In the genomic region with DNA sequence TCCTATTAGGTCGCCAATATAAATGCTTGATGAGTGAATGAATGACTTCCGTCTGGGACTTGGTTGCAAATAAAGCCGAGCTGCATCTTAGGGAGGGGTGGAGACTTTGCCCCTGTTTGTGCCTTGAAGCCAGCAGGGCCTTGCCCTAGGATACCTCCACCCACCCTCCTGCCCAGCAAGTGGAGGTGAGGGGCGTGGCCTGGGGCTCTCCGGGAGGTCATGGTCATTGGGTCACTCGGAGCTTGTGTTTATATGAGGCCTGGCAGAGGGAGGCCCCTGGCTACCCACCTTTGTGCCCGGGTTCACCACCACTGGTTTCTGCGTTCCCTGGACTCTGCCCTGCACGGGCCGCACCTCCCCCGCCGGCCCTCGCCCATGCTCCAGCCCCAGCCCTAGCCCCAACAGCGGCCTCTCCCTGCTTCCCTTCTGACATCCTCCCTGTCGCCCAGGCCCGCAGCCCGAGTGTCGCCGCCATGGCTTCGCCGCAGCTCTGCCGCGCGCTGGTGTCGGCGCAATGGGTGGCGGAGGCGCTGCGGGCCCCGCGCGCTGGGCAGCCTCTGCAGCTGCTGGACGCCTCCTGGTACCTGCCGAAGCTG, we compare ENCODE assay signal across 1 cellular context.
TF ChIP-seq lines count a peak whose summit lies in the region.

No MANE protein-coding gene starts in this region.

TF ChIP-seq in HepG2, 621 proteins besides CTCF, POLR2A, EP300 and RAD21 (continued from another document and continues in another):
- TF ChIP-seq, protein P1, sequence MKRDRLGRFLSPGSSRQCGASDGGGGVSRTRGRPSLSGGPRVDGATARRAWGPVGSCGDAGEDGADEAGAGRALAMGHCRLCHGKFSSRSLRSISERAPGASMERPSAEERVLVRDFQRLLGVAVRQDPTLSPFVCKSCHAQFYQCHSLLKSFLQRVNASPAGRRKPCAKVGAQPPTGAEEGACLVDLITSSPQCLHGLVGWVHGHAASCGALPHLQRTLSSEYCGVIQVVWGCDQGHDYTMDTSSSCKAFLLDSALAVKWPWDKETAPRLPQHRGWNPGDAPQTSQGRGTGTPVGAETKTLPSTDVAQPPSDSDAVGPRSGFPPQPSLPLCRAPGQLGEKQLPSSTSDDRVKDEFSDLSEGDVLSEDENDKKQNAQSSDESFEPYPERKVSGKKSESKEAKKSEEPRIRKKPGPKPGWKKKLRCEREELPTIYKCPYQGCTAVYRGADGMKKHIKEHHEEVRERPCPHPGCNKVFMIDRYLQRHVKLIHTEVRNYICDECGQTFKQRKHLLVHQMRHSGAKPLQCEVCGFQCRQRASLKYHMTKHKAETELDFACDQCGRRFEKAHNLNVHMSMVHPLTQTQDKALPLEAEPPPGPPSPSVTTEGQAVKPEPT (CRISPR knock-in tag; IDR thresholded peaks at IDR 0.05; ENCODE audit: low read depth), result no peak
- no peak for TF ChIP-seq ZNF333 (CRISPR knock-in tag; IDR thresholded peaks at IDR 0.05; ENCODE audit: borderline replicate concordance)
- no peak for TF ChIP-seq IKZF1 (IDR thresholded peaks at IDR 0.05)
- TF ChIP-seq TCF7 (IDR thresholded peaks at IDR 0.05; ENCODE audit: low read depth), result no peak
- TF ChIP-seq, protein P2, sequence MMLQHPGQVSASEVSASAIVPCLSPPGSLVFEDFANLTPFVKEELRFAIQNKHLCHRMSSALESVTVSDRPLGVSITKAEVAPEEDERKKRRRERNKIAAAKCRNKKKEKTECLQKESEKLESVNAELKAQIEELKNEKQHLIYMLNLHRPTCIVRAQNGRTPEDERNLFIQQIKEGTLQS (CRISPR knock-in tag; IDR thresholded peaks at IDR 0.05), result no peak
- TF ChIP-seq, protein P3, sequence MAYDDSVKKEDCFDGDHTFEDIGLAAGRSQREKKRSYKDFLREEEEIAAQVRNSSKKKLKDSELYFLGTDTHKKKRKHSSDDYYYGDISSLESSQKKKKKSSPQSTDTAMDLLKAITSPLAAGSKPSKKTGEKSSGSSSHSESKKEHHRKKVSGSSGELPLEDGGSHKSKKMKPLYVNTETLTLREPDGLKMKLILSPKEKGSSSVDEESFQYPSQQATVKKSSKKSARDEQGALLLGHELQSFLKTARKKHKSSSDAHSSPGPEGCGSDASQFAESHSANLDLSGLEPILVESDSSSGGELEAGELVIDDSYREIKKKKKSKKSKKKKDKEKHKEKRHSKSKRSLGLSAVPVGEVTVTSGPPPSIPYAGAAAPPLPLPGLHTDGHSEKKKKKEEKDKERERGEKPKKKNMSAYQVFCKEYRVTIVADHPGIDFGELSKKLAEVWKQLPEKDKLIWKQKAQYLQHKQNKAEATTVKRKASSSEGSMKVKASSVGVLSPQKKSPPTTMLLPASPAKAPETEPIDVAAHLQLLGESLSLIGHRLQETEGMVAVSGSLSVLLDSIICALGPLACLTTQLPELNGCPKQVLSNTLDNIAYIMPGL (CRISPR knock-in tag; IDR thresholded peaks at IDR 0.05; ENCODE audit: borderline replicate concordance in 1 of 2, low read depth in 1 of 2), result peak in 1 of 2 experiments; percentile 32; a peak in 1 of 4 replicates
- TF ChIP-seq ZNF652 (CRISPR knock-in tag; IDR thresholded peaks at IDR 0.05; ENCODE audit: borderline replicate concordance, low read depth), result no peak
- TF ChIP-seq, protein P4, sequence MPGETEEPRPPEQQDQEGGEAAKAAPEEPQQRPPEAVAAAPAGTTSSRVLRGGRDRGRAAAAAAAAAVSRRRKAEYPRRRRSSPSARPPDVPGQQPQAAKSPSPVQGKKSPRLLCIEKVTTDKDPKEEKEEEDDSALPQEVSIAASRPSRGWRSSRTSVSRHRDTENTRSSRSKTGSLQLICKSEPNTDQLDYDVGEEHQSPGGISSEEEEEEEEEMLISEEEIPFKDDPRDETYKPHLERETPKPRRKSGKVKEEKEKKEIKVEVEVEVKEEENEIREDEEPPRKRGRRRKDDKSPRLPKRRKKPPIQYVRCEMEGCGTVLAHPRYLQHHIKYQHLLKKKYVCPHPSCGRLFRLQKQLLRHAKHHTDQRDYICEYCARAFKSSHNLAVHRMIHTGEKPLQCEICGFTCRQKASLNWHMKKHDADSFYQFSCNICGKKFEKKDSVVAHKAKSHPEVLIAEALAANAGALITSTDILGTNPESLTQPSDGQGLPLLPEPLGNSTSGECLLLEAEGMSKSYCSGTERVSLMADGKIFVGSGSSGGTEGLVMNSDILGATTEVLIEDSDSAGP (CRISPR knock-in tag; IDR thresholded peaks at IDR 0.05; ENCODE audit: borderline replicate concordance), result peak; percentile 65; the same call in 1 of the 2 replicates
- TF ChIP-seq, protein P5, sequence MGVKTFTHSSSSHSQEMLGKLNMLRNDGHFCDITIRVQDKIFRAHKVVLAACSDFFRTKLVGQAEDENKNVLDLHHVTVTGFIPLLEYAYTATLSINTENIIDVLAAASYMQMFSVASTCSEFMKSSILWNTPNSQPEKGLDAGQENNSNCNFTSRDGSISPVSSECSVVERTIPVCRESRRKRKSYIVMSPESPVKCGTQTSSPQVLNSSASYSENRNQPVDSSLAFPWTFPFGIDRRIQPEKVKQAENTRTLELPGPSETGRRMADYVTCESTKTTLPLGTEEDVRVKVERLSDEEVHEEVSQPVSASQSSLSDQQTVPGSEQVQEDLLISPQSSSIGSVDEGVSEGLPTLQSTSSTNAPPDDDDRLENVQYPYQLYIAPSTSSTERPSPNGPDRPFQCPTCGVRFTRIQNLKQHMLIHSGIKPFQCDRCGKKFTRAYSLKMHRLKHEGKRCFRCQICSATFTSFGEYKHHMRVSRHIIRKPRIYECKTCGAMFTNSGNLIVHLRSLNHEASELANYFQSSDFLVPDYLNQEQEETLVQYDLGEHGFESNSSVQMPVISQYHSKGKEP (CRISPR knock-in tag; IDR thresholded peaks at IDR 0.05), result no peak
- TF ChIP-seq, protein P6, sequence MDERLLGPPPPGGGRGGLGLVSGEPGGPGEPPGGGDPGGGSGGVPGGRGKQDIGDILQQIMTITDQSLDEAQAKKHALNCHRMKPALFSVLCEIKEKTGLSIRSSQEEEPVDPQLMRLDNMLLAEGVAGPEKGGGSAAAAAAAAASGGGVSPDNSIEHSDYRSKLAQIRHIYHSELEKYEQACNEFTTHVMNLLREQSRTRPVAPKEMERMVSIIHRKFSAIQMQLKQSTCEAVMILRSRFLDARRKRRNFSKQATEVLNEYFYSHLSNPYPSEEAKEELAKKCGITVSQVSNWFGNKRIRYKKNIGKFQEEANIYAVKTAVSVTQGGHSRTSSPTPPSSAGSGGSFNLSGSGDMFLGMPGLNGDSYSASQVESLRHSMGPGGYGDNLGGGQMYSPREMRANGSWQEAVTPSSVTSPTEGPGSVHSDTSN (CRISPR knock-in tag; IDR thresholded peaks at IDR 0.05), result no peak
- no peak for TF ChIP-seq ARNT (IDR thresholded peaks at IDR 0.05)
- TF ChIP-seq, protein P7, sequence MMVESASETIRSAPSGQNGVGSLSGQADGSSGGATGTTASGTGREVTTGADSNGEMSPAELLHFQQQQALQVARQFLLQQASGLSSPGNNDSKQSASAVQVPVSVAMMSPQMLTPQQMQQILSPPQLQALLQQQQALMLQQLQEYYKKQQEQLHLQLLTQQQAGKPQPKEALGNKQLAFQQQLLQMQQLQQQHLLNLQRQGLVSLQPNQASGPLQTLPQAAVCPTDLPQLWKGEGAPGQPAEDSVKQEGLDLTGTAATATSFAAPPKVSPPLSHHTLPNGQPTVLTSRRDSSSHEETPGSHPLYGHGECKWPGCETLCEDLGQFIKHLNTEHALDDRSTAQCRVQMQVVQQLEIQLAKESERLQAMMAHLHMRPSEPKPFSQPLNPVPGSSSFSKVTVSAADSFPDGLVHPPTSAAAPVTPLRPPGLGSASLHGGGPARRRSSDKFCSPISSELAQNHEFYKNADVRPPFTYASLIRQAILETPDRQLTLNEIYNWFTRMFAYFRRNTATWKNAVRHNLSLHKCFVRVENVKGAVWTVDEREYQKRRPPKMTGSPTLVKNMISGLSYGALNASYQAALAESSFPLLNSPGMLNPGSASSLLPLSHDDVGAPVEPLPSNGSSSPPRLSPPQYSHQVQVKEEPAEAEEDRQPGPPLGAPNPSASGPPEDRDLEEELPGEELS (CRISPR knock-in tag; IDR thresholded peaks at IDR 0.05), result peak; percentile 74
- TF ChIP-seq, protein P8, sequence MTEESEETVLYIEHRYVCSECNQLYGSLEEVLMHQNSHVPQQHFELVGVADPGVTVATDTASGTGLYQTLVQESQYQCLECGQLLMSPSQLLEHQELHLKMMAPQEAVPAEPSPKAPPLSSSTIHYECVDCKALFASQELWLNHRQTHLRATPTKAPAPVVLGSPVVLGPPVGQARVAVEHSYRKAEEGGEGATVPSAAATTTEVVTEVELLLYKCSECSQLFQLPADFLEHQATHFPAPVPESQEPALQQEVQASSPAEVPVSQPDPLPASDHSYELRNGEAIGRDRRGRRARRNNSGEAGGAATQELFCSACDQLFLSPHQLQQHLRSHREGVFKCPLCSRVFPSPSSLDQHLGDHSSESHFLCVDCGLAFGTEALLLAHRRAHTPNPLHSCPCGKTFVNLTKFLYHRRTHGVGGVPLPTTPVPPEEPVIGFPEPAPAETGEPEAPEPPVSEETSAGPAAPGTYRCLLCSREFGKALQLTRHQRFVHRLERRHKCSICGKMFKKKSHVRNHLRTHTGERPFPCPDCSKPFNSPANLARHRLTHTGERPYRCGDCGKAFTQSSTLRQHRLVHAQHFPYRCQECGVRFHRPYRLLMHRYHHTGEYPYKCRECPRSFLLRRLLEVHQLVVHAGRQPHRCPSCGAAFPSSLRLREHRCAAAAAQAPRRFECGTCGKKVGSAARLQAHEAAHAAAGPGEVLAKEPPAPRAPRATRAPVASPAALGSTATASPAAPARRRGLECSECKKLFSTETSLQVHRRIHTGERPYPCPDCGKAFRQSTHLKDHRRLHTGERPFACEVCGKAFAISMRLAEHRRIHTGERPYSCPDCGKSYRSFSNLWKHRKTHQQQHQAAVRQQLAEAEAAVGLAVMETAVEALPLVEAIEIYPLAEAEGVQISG (CRISPR knock-in tag; IDR thresholded peaks at IDR 0.05), result no peak
- no peak for TF ChIP-seq SALL2 (CRISPR knock-in tag; IDR thresholded peaks at IDR 0.05)
- no peak for TF ChIP-seq HMG20B (CRISPR knock-in tag; conservative IDR thresholded peaks at IDR 0.05)
- TF ChIP-seq CBX5 (CRISPR knock-in tag; IDR thresholded peaks at IDR 0.05; ENCODE audit: borderline replicate concordance), result 0 out of 2 replicates have a peak, but pooled peaks have one; percentile 35
- TF ChIP-seq, protein P9, sequence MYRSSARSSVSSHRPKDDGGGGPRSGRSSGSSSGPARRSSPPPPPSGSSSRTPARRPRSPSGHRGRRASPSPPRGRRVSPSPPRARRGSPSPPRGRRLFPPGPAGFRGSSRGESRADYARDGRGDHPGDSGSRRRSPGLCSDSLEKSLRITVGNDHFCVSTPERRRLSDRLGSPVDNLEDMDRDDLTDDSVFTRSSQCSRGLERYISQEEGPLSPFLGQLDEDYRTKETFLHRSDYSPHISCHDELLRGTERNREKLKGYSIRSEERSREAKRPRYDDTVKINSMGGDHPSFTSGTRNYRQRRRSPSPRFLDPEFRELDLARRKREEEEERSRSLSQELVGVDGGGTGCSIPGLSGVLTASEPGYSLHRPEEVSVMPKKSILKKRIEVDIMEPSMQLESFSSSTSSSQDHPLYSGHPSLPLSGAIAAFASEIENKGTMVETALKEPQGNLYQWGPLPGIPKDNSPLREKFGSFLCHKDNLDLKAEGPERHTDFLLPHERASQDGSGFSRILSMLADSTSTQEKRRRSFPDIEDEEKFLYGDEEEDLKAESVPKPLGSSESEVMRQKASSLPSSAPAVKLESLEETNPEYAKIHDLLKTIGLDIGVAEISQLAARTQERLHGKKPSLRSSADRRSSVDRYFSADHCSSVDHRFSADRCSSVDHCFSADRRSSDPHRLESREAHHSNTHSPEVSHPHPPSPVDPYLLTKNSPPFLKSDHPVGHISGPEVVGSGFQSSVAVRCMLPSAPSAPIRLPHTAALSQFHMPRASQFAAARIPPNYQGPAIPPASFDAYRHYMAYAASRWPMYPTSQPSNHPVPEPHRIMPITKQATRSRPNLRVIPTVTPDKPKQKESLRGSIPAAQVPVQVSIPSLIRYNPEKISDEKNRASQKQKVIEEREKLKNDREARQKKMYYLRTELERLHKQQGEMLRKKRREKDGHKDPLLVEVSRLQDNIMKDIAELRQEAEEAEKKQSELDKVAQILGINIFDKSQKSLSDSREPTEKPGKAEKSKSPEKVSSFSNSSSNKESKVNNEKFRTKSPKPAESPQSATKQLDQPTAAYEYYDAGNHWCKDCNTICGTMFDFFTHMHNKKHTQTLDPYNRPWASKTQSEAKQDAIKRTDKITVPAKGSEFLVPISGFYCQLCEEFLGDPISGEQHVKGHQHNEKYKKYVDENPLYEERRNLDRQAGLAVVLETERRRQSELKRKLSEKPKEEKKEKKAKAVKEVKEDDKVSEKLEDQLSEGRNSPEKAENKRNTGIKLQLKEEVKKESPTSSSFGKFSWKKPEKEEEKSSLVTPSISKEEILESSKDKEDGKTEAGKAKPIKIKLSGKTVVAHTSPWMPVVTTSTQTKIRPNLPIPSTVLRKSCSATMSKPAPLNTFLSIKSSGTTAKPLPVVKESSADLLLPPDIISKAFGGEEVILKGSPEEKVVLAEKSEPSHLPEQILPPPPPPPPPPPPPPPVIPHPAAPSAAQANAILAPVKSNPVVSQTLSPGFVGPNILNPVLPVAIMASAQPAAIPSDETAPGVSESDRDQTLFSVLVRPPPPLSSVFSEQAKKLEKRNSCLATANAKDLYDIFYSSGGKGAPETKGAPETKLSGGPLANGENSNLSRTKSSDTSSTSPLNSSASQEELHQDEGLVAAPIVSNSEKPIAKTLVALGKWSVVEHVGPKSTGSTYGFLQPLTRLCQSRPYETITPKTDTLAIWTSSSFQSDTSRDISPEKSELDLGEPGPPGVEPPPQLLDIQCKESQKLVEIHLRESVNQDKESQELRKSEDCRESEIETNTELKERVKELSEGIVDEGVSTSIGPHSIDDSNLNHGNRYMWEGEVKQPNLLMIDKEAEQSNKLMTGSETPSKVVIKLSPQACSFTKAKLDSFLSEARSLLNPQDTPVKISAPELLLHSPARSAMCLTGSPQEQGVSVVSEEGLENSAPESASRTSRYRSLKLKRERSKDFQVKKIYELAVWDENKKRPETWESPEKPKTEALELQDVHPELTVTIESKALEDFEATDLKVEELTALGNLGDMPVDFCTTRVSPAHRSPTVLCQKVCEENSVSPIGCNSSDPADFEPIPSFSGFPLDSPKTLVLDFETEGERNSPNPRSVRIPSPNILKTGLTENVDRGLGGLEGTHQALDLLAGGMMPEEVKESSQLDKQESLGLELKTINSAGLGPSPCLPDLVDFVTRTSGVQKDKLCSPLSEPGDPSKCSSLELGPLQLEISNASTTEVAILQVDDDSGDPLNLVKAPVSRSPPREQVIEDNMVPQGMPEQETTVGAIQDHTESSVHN (CRISPR knock-in tag; IDR thresholded peaks at IDR 0.05), result no peak
